In genomic region chr11:123580557-123581275, GRCh38 we compare ENCODE assay signal across 8 cellular contexts.
DNase-seq lines count a peak whose midpoint lies in the region; ATAC-seq and TF ChIP-seq lines count a peak whose summit lies in the region.

No MANE protein-coding gene starts in this region.

- peaks cover 12 to 26% of the 10 kb centered on the region in 2 donors for H3K4me1 Mint-ChIP-seq in natural killer cell treated with Interleukin-12 subunit alpha and Interleukin-12 subunit beta and Interleukin-15 and Interleukin-18, amount 100 ng/mL, for 72 hours (ENCODE audit: low read depth in 2 of 2)
- peaks cover 24% of the 10 kb centered on the region for H3K4me1 Mint-ChIP-seq in stimulated activated naive CD8-positive, alpha-beta T cell treated with anti-CD3 and anti-CD28 coated beads, Interleukin-15, amount 100 ng/mL, for 72 hours

- DNase-seq in AG09319 (ENCODE audit: extremely low read depth, low read depth) (no peak), NCI-H526 (lab: John Stamatoyannopoulos, UW) (peak; percentile 49 to 97), epithelial cell of esophagus (ENCODE audit: low read depth) (peak; percentile 80)
- peak; percentile 31 to 50 (median 35) for DNase-seq in activated CD8-positive, alpha-beta memory T cell treated with anti-CD3 and anti-CD28 coated beads for 48 hours (ENCODE audit: low read depth in 2 of 3, low spot score in 2 of 3)
- DNase-seq in natural killer cell treated with Interleukin-12 subunit alpha and Interleukin-12 subunit beta and Interleukin-15 and Interleukin-18, amount 100 ng/mL, for 72 hours (ENCODE audit: low spot score): peak; percentile 71
- DNase-seq in stimulated activated naive CD8-positive, alpha-beta T cell treated with anti-CD3 and anti-CD28 coated beads, Interleukin-15, amount 100 ng/mL, for 72 hours: peak; percentile 64 to 67

- H3K27me3 Mint-ChIP-seq in natural killer cell treated with Interleukin-12 subunit alpha and Interleukin-12 subunit beta and Interleukin-15 and Interleukin-18, amount 100 ng/mL, for 72 hours: peaks cover 6 to 7% of the 10 kb centered on the region in 2 donors
- peaks cover 14% of the 10 kb centered on the region for H3K27me3 Mint-ChIP-seq in stimulated activated naive CD8-positive, alpha-beta T cell treated with anti-CD3 and anti-CD28 coated beads, Interleukin-15, amount 100 ng/mL, for 72 hours

- no peaks in the 10 kb centered on the region for H3K9me3 Mint-ChIP-seq in natural killer cell treated with Interleukin-12 subunit alpha and Interleukin-12 subunit beta and Interleukin-15 and Interleukin-18, amount 100 ng/mL, for 72 hours
- H3K9me3 Mint-ChIP-seq in stimulated activated naive CD8-positive, alpha-beta T cell treated with anti-CD3 and anti-CD28 coated beads, Interleukin-15, amount 100 ng/mL, for 72 hours: no peaks in the 10 kb centered on the region

- H3K36me3 Mint-ChIP-seq in natural killer cell treated with Interleukin-12 subunit alpha and Interleukin-12 subunit beta and Interleukin-15 and Interleukin-18, amount 100 ng/mL, for 72 hours: no peaks in the 10 kb centered on the region

- H3K4me3 Mint-ChIP-seq in natural killer cell treated with Interleukin-12 subunit alpha and Interleukin-12 subunit beta and Interleukin-15 and Interleukin-18, amount 100 ng/mL, for 72 hours: no peak overlapping the region
- H3K4me3 Mint-ChIP-seq in stimulated activated naive CD8-positive, alpha-beta T cell treated with anti-CD3 and anti-CD28 coated beads, Interleukin-15, amount 100 ng/mL, for 72 hours: no peak overlapping the region

- no peak overlapping the region for H3K4me3 ChIP-seq in epithelial cell of esophagus (ENCODE audit: low read length)

- H3K27ac Mint-ChIP-seq in natural killer cell treated with Interleukin-12 subunit alpha and Interleukin-12 subunit beta and Interleukin-15 and Interleukin-18, amount 100 ng/mL, for 72 hours: no peak overlapping the region
- H3K27ac Mint-ChIP-seq in stimulated activated naive CD8-positive, alpha-beta T cell treated with anti-CD3 and anti-CD28 coated beads, Interleukin-15, amount 100 ng/mL, for 72 hours: no peak overlapping the region

- TF ChIP-seq CTCF in AG09319 (IDR thresholded peaks at IDR 0.05; ENCODE audit: low read depth, low read length) (peak; percentile 94), epithelial cell of esophagus (IDR thresholded peaks at IDR 0.05; ENCODE audit: insufficient read depth, low read depth, low read length, missing control alignments) (peak; percentile 93)

- ATAC-seq in GM18907 (IDR thresholded peaks at IDR 0.05; ENCODE audit: unreplicated experiment) (peak; percentile 86), HG03097 (IDR thresholded peaks at IDR 0.05; ENCODE audit: low FRiP score, unreplicated experiment) (peak; percentile 71)
- ATAC-seq in natural killer cell treated with Interleukin-12 subunit alpha and Interleukin-12 subunit beta and Interleukin-15 and Interleukin-18, amount 100 ng/mL, for 72 hours: peak; percentile 70 to 74
- peak; percentile 70 for ATAC-seq in stimulated activated naive CD8-positive, alpha-beta T cell treated with anti-CD3 and anti-CD28 coated beads, Interleukin-15, amount 100 ng/mL, for 72 hours
